In the genomic region with DNA sequence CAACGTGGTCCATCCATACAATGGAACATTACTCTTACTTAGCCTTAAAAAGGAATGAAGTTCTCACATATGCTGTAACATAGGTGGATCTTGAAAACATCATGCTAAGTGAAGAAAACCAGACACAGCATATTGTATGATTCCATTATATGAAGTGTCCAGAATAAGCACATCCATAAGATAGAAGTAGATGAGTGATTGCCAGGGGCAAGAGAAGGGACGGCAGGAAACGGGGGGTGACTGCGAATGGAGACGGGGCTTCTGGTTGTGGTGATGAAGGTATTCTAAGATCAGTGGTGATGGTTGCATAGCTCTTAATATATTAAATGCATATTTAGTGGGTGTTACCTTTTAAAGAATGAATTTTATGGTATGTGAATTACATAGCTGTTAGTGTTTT, we compare ENCODE assay signal across 1 cellular context.
TF ChIP-seq lines count a peak whose summit lies in the region.

No MANE protein-coding gene starts in this region.

TF ChIP-seq in WTC11, 78 proteins besides CTCF, POLR2A, EP300 and RAD21 (continued from another document):
- TF ChIP-seq, protein P1, sequence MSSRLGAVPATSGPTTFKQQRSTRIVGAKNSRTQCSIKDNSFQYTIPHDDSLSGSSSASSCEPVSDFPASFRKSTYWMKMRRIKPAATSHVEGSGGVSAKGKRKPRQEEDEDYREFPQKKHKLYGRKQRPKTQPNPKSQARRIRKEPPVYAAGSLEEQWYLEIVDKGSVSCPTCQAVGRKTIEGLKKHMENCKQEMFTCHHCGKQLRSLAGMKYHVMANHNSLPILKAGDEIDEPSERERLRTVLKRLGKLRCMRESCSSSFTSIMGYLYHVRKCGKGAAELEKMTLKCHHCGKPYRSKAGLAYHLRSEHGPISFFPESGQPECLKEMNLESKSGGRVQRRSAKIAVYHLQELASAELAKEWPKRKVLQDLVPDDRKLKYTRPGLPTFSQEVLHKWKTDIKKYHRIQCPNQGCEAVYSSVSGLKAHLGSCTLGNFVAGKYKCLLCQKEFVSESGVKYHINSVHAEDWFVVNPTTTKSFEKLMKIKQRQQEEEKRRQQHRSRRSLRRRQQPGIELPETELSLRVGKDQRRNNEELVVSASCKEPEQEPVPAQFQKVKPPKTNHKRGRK (CRISPR knock-in tag; IDR thresholded peaks at IDR 0.05; ENCODE audit: borderline replicate concordance) = no peak
- TF ChIP-seq NR3C1 (CRISPR knock-in tag; conservative IDR thresholded peaks at IDR 0.05; ENCODE audit: low read depth) = no peak
- no peak for TF ChIP-seq OVOL2 (CRISPR knock-in tag; IDR thresholded peaks at IDR 0.05; ENCODE audit: borderline replicate concordance)
- no peak for TF ChIP-seq GTF2I (CRISPR knock-in tag; conservative IDR thresholded peaks at IDR 0.05)
